19 cellular contexts compared by ENCODE assay signal in the genomic region with DNA sequence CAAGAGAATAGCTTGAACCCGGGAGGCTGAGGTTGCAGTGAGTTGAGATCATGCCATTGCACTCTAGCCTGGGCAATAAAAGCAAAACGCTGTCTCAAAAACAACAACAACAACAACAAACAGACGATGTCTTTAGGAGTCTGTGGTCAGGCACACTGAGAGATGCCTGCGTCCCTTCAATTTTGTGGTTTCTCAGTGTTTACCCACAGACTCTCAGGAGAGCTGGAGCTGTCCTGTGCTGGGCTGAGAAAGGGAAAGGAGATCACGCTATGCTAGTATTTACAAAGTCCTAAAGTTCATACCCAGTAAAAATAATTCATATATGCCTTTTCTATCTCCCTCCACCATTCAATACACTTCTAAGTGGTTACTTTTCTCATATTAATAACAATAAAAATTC. TPM values are rescaled to one million over a fixed set of nuclear protein-coding genes. Genes with fewer than 3 reads are reported as not detected.
DNase-seq lines count a peak whose midpoint lies in the region; ATAC-seq, FAIRE-seq and TF ChIP-seq lines count a peak whose summit lies in the region.
"Had no signal": no experiment of that assay in that cellular context is flagged by ENCODE, and none has a peak within 500 bp of the region (broad histone marks: within the 10 kb centered on the region; RNA-seq: fewer than 3 reads in every experiment).

No MANE protein-coding gene starts in this region.

- in situ Hi-C loops in GM12878 (cut with MboI): no loop called here

- H3K9ac ChIP-seq in BLaER1 treated with 17β-estradiol and CSF1 and Interleukin-3, amounts not matched to agents 10 nM and 100 nM: no peak overlapping the region
- H3K9ac ChIP-seq in Karpas-422 (ENCODE audit: low read length): no peak overlapping the region
- no peak overlapping the region for H3K9ac ChIP-seq in GM12878 (ENCODE audit: control insufficient read depth, insufficient read depth, low read length)

- TF ChIP-seq POLR2A in GM12878 (IDR thresholded peaks at IDR 0.05; ENCODE audit: low read depth, low read length): no peak

- no peak overlapping the region for H3K27ac ChIP-seq in BLaER1 treated with 17β-estradiol and CSF1 and Interleukin-3, amounts not matched to agents 10 nM and 100 nM
- H3K27ac ChIP-seq in Karpas-422 (ENCODE audit: low read length) (peak overlapping the region; percentile 97), GM12878 (ENCODE audit: control insufficient read depth, insufficient read depth) (no peak overlapping the region)

- DNase-seq in Karpas-422: no peak
- no peak for DNase-seq in GM12878 (ENCODE audit: low read depth, low spot score)
- DNase-seq in myocyte (ENCODE audit: low read depth): peak; percentile 41
- no peak for DNase-seq in SK-N-DZ (ENCODE audit: low spot score)
- no peak for DNase-seq in ecto neural progenitor cell (ENCODE audit: low spot score)
- DNase-seq in COLO829 (ENCODE audit: low spot score): no peak
- DNase-seq: Caco-2; CD4-positive, alpha-beta T cell; DMS153; DND-41; GOT3; H7; HCEC 1CT had no signal

- no peak overlapping the region for H3K4me3 ChIP-seq in BLaER1 treated with 17β-estradiol and CSF1 and Interleukin-3, amounts not matched to agents 10 nM and 100 nM
- H3K4me3 ChIP-seq in Karpas-422 (ENCODE audit: low read length) (no peak overlapping the region), GM12878 (no peak overlapping the region)

- H3K9me3 ChIP-seq in BLaER1 treated with 17β-estradiol and CSF1 and Interleukin-3, amounts not matched to agents 10 nM and 100 nM (replicated peaks in 1 of 11): peaks cover 0 to 21% (median 0%) of the 10 kb centered on the region in 11 experiments; a peak in 4 of 22 replicates
- H3K9me3 ChIP-seq in Karpas-422 (ENCODE audit: low read length): no peaks in the 10 kb centered on the region
- H3K9me3 ChIP-seq in GM12878 (replicated peaks; ENCODE audit: control insufficient read depth, insufficient read depth, low read length): peaks cover 7% of the 10 kb centered on the region
- H3K9me3 ChIP-seq: Caco-2 had no signal

- ATAC-seq in GM12878 (no peak), GM21737 (IDR thresholded peaks at IDR 0.05; ENCODE audit: unreplicated experiment) (no peak)

- H3K4me2 ChIP-seq in BLaER1 treated with 17β-estradiol and CSF1 and Interleukin-3, amounts not matched to agents 10 nM and 100 nM: peak overlapping the region in 9 of 11 experiments; percentile 11 to 69 (median 56); a peak in 17 of 22 replicates
- no peak overlapping the region for H3K4me2 ChIP-seq in Karpas-422 (ENCODE audit: low read depth, low read length, poor library complexity, severe bottlenecking)
- no peak overlapping the region for H3K4me2 ChIP-seq in GM12878 (ENCODE audit: control insufficient read depth, insufficient read depth)

- intact Hi-C loops in GM12878 (cut with micrococcal nuclease; ENCODE audit: unreplicated experiment): no loop called here

- BruUV-seq in GM12878 (replicated peaks; lab: Mats Ljungman, UMichigan): no TSS peak

- peaks cover 23 to 58% (median 36%) of the 10 kb centered on the region in 10 experiments for H3K4me1 ChIP-seq in BLaER1 treated with 17β-estradiol and CSF1 and Interleukin-3, amounts not matched to agents 10 nM and 100 nM
- H3K4me1 ChIP-seq in Karpas-422 (ENCODE audit: low read length) (peaks cover 100% of the 10 kb centered on the region), GM12878 (ENCODE audit: control insufficient read depth, insufficient read depth, low read length) (peaks cover 40% of the 10 kb centered on the region)

- H4K20me1 ChIP-seq in BLaER1 treated with 17β-estradiol and CSF1 and Interleukin-3, amounts not matched to agents 10 nM and 100 nM: peaks cover 0 to 6% (median 0%) of the 10 kb centered on the region in 11 experiments; a peak in 1 of 22 replicates
- no peaks in the 10 kb centered on the region for H4K20me1 ChIP-seq in Karpas-422 (ENCODE audit: insufficient read depth, low read depth, low read length)
- no peaks in the 10 kb centered on the region for H4K20me1 ChIP-seq in GM12878 (ENCODE audit: control insufficient read depth, insufficient read depth)

- POLR2A ChIA-PET in GM12878 (lab: Charles Lee): interaction anchor here (1.9 kb wide), 1 partner anchor 13 kb away, joined by 5 read pairs; no protein-coding TSS in a partner anchor

- no peaks in the 10 kb centered on the region for H3K9me2 ChIP-seq in Karpas-422 (replicated peaks; ENCODE audit: insufficient read depth, low read length)

- WGBS in GM12878 (ENCODE audit: insufficient coverage, insufficient replicate concordance, low lambda C conversion rate, missing lambda C conversion rate): 66% methylated on average over 5 of the region's 5 CpGs

- no peaks in the 10 kb centered on the region for H3K36me3 ChIP-seq in BLaER1 treated with 17β-estradiol and CSF1 and Interleukin-3, amounts not matched to agents 10 nM and 100 nM
- peaks cover 24% of the 10 kb centered on the region for H3K36me3 ChIP-seq in Karpas-422 (ENCODE audit: insufficient read depth, low read length)
- H3K36me3 ChIP-seq in GM12878 (ENCODE audit: control insufficient read depth in 2 of 2, insufficient read depth in 2 of 2, low read length in 1 of 2): peaks cover 0 to 19% of the 10 kb centered on the region in 2 experiments; a peak in 2 of 4 replicates

- peaks cover 0 to 23% (median 6%) of the 10 kb centered on the region in 11 experiments; a peak in 11 of 22 replicates for H3K27me3 ChIP-seq in BLaER1 treated with 17β-estradiol and CSF1 and Interleukin-3, amounts not matched to agents 10 nM and 100 nM
- H3K27me3 ChIP-seq in Karpas-422 (ENCODE audit: low read length) (no peaks in the 10 kb centered on the region), GM12878 (replicated peaks in 1 of 2; ENCODE audit: control insufficient read depth in 2 of 2, insufficient read depth in 2 of 2, low read length in 1 of 2) (no peaks in the 10 kb centered on the region)

- no peak overlapping the region for H2AFZ ChIP-seq in Karpas-422 (ENCODE audit: low read length)
- H2AFZ ChIP-seq in GM12878 (ENCODE audit: control insufficient read depth, low read depth, low read length): no peak overlapping the region

- RAD21 ChIA-PET in GM12878 (lab: Charles Lee; ENCODE audit: unreplicated experiment): no interaction called here

- no peak for FAIRE-seq in GM12878 (lab: Jason Lieb, UNC)
- FAIRE-seq: G401.6, GM19239 had no signal

- H3K79me2 ChIP-seq in Karpas-422 (ENCODE audit: low read length): peaks cover 4% of the 10 kb centered on the region; the same call in 1 of the 2 replicates
- H3K79me2 ChIP-seq in GM12878 (ENCODE audit: control insufficient read depth, insufficient read depth, low read length): peaks cover 35% of the 10 kb centered on the region

- CTCF ChIA-PET in GM12878 (lab: Yijun Ruan, JAX): no interaction called here

- SMC1A ChIA-PET in GM12878 (lab: Charles Lee; ENCODE audit: uncharacterized antibody, unreplicated experiment): interaction anchor here (1.1 kb wide), 1 partner anchor 28 kb away, joined by 3 read pairs; no protein-coding TSS in a partner anchor

- no peak for TF ChIP-seq CTCF in GM12878 (IDR thresholded peaks at IDR 0.05 in 2 of 3, conservative IDR thresholded peaks at IDR 0.05 in 1 of 3; ENCODE audit: control insufficient read depth in 2 of 3, extremely low read depth in 1 of 3, insufficient read depth in 1 of 3, low read depth in 3 of 3, low read length in 3 of 3)

- TF ChIP-seq RAD21 in GM12878 (IDR thresholded peaks at IDR 0.05; ENCODE audit: insufficient read depth, low read depth, low read length): no peak

- no peak for TF ChIP-seq EP300 in GM12878 (IDR thresholded peaks at IDR 0.05; ENCODE audit: borderline replicate concordance in 1 of 2, control insufficient read depth in 1 of 2, low read depth in 2 of 2, low read length in 2 of 2)

RNA-seq across cellular contexts. Expression of a gene that starts 6.3 kb away (rescaled TPM):
- total RNA-seq in Karpas-422 (2014; rRNA removed; shearing (Covaris generic); ENCODE audit: low replicate concordance): 44.0 and 102 TPM in 2 replicates
- 103 and 118 TPM in 2 replicates for total RNA-seq in GM12878 (2013; cell fraction: nucleolus; rRNA removed)
- total RNA-seq in GM12878 (2014; rRNA removed) (17.7 and 20.3 TPM in 2 replicates), GM12878 (2014; rRNA removed; fragmentation: Illumina TruSeq; extraction: Trizol) (21.2 TPM in 2 replicates), GM12878 (2021) (18.3 and 18.9 TPM in 2 replicates), myocyte (not detected in 2 replicates)
- polyA plus RNA-seq in GM12878 (2011; ENCODE audit: low read depth): 28.4 TPM
- polyA plus RNA-seq in GM12878 (2011; rRNA removed) (49.2 and 63.4 TPM in 2 replicates), GM12878 (2014; fragmentation: Illumina TruSeq; extraction: Trizol) (32.9 and 35.8 TPM in 2 replicates), GM12878 (2014; fragmentation: Nextera tagmentation; extraction: Ambion mirVana) (10 to 100 TPM in 1 of 2 experiments, 1 to 10 TPM in 1; 9.4 to 23.5 TPM), GM12878 (2014; rRNA removed) (13.1 and 16.3 TPM in 2 replicates), GM12878 (2016; fragmentation: Nextera tagmentation; extraction: Ambion mirVana) (10 to 100 TPM; 24.0 to 24.2 TPM)
- 36.9 and 38.4 TPM in 2 replicates for polyA plus RNA-seq in GM12878 (2011; cell fraction: cytosol; rRNA removed)
- polyA plus RNA-seq in GM12878 (2011; cell fraction: nucleus; rRNA removed): 27.5 and 31.6 TPM in 2 replicates
- 40.3 and 54.6 TPM in 2 replicates for polyA plus RNA-seq in GM12878 (2012)
- polyA minus RNA-seq in GM12878 (2011; rRNA and poly(A)+ RNA removed): 30.1 and 32.0 TPM in 2 replicates
- 16.3 and 19.1 TPM in 2 replicates for polyA minus RNA-seq in GM12878 (2011; cell fraction: cytosol; rRNA and poly(A)+ RNA removed)
- polyA minus RNA-seq in GM12878 (2011; cell fraction: nucleus; rRNA and poly(A)+ RNA removed): 6.9 and 11.8 TPM in 2 replicates
- polyA plus RNA-seq in myocyte (2012): 0.09 TPM
- polyA plus RNA-seq in SK-N-DZ (2014; cell fraction: cytosol; rRNA removed): not detected in 2 replicates
- polyA plus RNA-seq in SK-N-DZ (2014; cell fraction: nucleus; rRNA removed): not detected in 2 replicates
- total RNA-seq: A172 had no signal
- polyA plus RNA-seq: CD14-positive monocyte had no signal

RNA-seq across cellular contexts. Expression of a gene that starts 57.0 kb away (rescaled TPM):
- 60.4 and 61.7 TPM in 2 replicates for total RNA-seq in Karpas-422 (2014; rRNA removed; shearing (Covaris generic); ENCODE audit: low replicate concordance)
- 94.9 and 97.3 TPM in 2 replicates for total RNA-seq in GM12878 (2013; cell fraction: nucleolus; rRNA removed)
- total RNA-seq in GM12878 (2014; rRNA removed): 43.9 and 47.7 TPM in 2 replicates
- 52.1 and 52.8 TPM in 2 replicates for total RNA-seq in GM12878 (2014; rRNA removed; fragmentation: Illumina TruSeq; extraction: Trizol)
- total RNA-seq in GM12878 (2021): 40.0 and 41.9 TPM in 2 replicates
- 32.9 TPM for polyA plus RNA-seq in GM12878 (2011; ENCODE audit: low read depth)
- 62.6 and 68.3 TPM in 2 replicates for polyA plus RNA-seq in GM12878 (2011; rRNA removed)
- 42.3 and 43.2 TPM in 2 replicates for polyA plus RNA-seq in GM12878 (2011; cell fraction: cytosol; rRNA removed)
- 66.7 and 76.5 TPM in 2 replicates for polyA plus RNA-seq in GM12878 (2011; cell fraction: nucleus; rRNA removed)
- 35.5 and 38.9 TPM in 2 replicates for polyA plus RNA-seq in GM12878 (2012)
- 46.3 and 52.3 TPM in 2 replicates for polyA plus RNA-seq in GM12878 (2014; fragmentation: Illumina TruSeq; extraction: Trizol)
- polyA plus RNA-seq in GM12878 (2014; fragmentation: Nextera tagmentation; extraction: Ambion mirVana): 10 to 100 TPM; 35.0 to 38.7 TPM
- 39.8 and 41.3 TPM in 2 replicates for polyA plus RNA-seq in GM12878 (2014; rRNA removed)
- 10 to 100 TPM; 61.8 to 71.7 TPM for polyA plus RNA-seq in GM12878 (2016; fragmentation: Nextera tagmentation; extraction: Ambion mirVana)
- 61.5 and 63.8 TPM in 2 replicates for polyA minus RNA-seq in GM12878 (2011; rRNA and poly(A)+ RNA removed)
- 22.0 and 33.5 TPM in 2 replicates for polyA minus RNA-seq in GM12878 (2011; cell fraction: cytosol; rRNA and poly(A)+ RNA removed)
- polyA minus RNA-seq in GM12878 (2011; cell fraction: nucleus; rRNA and poly(A)+ RNA removed): 49.7 and 64.7 TPM in 2 replicates
- total RNA-seq in myocyte: 24.5 and 33.0 TPM in 2 replicates
- 11.1 TPM for polyA plus RNA-seq in myocyte (2012)
- 25.1 and 29.0 TPM in 2 replicates for polyA plus RNA-seq in SK-N-DZ (2014; cell fraction: cytosol; rRNA removed)
- 26.4 and 39.8 TPM in 2 replicates for polyA plus RNA-seq in SK-N-DZ (2014; cell fraction: nucleus; rRNA removed)

Comparison
In these comparisons a context has a peak if more than half of its experiments do, and no peak if none do; other contexts are left out.
1. H3K4me2 ChIP-seq: peak in BLaER1 treated with 17β-estradiol and CSF1 and Interleukin-3, amounts not matched to agents 10 nM and 100 nM (9 of 11); none in Karpas-422 (single experiment) and GM12878 (single experiment).
2. RNA of a gene that starts 6.3 kb away (total RNA-seq): 44.0 to 102 TPM in Karpas-422 and 17.7 to 118 TPM in GM12878; not detected in myocyte; every median in the first group is over 10 times any median in the second.